Comparison of ENCODE assay signal across 18 cellular contexts in the genomic region with DNA sequence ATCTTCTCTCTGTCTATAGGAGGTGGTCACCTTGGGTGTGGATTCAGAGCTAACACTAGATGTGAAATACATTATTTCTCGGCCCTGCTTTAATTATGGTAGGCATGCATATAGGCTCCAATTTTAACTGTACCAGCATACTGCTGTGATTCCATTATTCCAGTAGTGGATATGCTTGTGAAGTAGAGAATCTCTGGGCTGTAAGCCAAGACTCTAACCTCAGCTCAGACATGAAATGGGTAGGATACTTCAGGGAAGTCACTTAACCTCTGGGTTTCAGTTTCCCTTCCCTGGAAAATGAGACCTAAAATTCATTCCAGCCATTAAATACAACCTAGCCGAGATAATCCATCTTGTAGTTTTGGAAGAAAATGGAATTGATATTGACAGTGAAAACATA. TPM values are rescaled to one million over a fixed set of nuclear protein-coding genes. Genes with fewer than 3 reads are reported as not detected.
A peak's percentile ranks its signal among the peaks of the same experiment; 100 is the strongest.
DNase-seq lines count a peak whose midpoint lies in the region; ATAC-seq and TF ChIP-seq lines count a peak whose summit lies in the region.
"Had no signal": no experiment of that assay in that cellular context is flagged by ENCODE, and none has a peak within 500 bp of the region (broad histone marks: within the 10 kb centered on the region; RNA-seq: fewer than 3 reads in every experiment).

No MANE protein-coding gene starts in this region.

- no peaks in the 10 kb centered on the region for H3K9me3 Mint-ChIP-seq in endothelial cell (ENCODE audit: unreplicated experiment)
- H3K9me3 Mint-ChIP-seq: central memory CD8-positive, alpha-beta T cell had no signal

- DNase-seq in AG10803 (ENCODE audit: low read depth) (peak; percentile 16), EL (peak; percentile 34), NCI-H2171 (lab: John Stamatoyannopoulos, UW) (peak; percentile 38), fibroblast of lung (ENCODE audit: low read depth in 2 of 2) (peak; percentile 18 to 75), endothelial cell (ENCODE audit: low spot score) (no peak)
- DNase-seq: activated CD8-positive, alpha-beta memory T cell treated with anti-CD3 and anti-CD28 coated beads, Interleukin-2, amount 50 U/mL, for 48 hours; activated naive CD4-positive, alpha-beta T cell treated with anti-CD3 and anti-CD28 coated beads, Interleukin-2, amount 50 U/mL, for 16 hours; stimulated activated naive CD4-positive, alpha-beta T cell; uterus had no signal

- H3K4me2 ChIP-seq in fibroblast of lung (ENCODE audit: extremely low read depth, insufficient read depth, low read length) = no peak overlapping the region
- H3K4me2 ChIP-seq: BLaER1 treated with 17β-estradiol and CSF1 and Interleukin-3, amounts not matched to agents 10 nM and 100 nM had no signal

- H3K79me2 ChIP-seq in fibroblast of lung (ENCODE audit: control insufficient read depth, insufficient read depth, low read length) = no peaks in the 10 kb centered on the region

- TF ChIP-seq CTCF in AG10803 (conservative IDR thresholded peaks at IDR 0.05; ENCODE audit: low read length) (no peak), fibroblast of lung (conservative IDR thresholded peaks at IDR 0.05 in 1 of 2, IDR thresholded peaks at IDR 0.05 in 1 of 2; ENCODE audit: low read depth in 1 of 2, low read length in 2 of 2) (no peak), endothelial cell (IDR thresholded peaks at IDR 0.05; ENCODE audit: unreplicated experiment) (no peak)

- no peak overlapping the region for H3K27ac ChIP-seq in fibroblast of lung (ENCODE audit: insufficient read depth, low read length)
- H3K27ac ChIP-seq: BLaER1 treated with 17β-estradiol and CSF1 and Interleukin-3, amounts not matched to agents 10 nM and 100 nM; uterus had no signal

- H3K4me3 Mint-ChIP-seq in endothelial cell (ENCODE audit: unreplicated experiment) = no peak overlapping the region
- H3K4me3 Mint-ChIP-seq: central memory CD8-positive, alpha-beta T cell had no signal

- H3K27ac Mint-ChIP-seq in endothelial cell (ENCODE audit: unreplicated experiment) = no peak overlapping the region

- no peaks in the 10 kb centered on the region for H3K4me1 ChIP-seq in fibroblast of lung (ENCODE audit: control insufficient read depth, extremely low read depth, insufficient read depth, low read length)
- H3K4me1 ChIP-seq: BLaER1 treated with 17β-estradiol and CSF1 and Interleukin-3, amounts not matched to agents 10 nM and 100 nM; uterus had no signal

- no peaks in the 10 kb centered on the region for H3K36me3 ChIP-seq in fibroblast of lung (ENCODE audit: control insufficient read depth, insufficient read depth, low read length)
- H3K36me3 ChIP-seq: BLaER1 treated with 17β-estradiol and CSF1 and Interleukin-3, amounts not matched to agents 10 nM and 100 nM; uterus had no signal

- peaks cover 6% of the 10 kb centered on the region for H3K4me1 Mint-ChIP-seq in endothelial cell (ENCODE audit: unreplicated experiment)
- H3K4me1 Mint-ChIP-seq: central memory CD8-positive, alpha-beta T cell had no signal

- H2AFZ ChIP-seq in fibroblast of lung (ENCODE audit: low read length) = no peak overlapping the region

- ATAC-seq in HG02571 (IDR thresholded peaks at IDR 0.05; ENCODE audit: unreplicated experiment) (no peak), GM18861 (IDR thresholded peaks at IDR 0.05; ENCODE audit: unreplicated experiment) (no peak), GM18907 (IDR thresholded peaks at IDR 0.05; ENCODE audit: unreplicated experiment) (no peak)
- ATAC-seq: HepG2, left lobe of liver had no signal

- H4K20me1 ChIP-seq in fibroblast of lung (ENCODE audit: control insufficient read depth, extremely low read depth, insufficient read depth, low read length) = no peaks in the 10 kb centered on the region
- H4K20me1 ChIP-seq: BLaER1 treated with 17β-estradiol and CSF1 and Interleukin-3, amounts not matched to agents 10 nM and 100 nM had no signal

- H3K27me3 Mint-ChIP-seq in endothelial cell (ENCODE audit: unreplicated experiment) = peaks cover 4% of the 10 kb centered on the region

- H3K36me3 Mint-ChIP-seq in endothelial cell (ENCODE audit: low read depth, unreplicated experiment) = peaks cover 9% of the 10 kb centered on the region

- no peak overlapping the region for H3K4me3 ChIP-seq in AG10803 (ENCODE audit: low read length)
- H3K4me3 ChIP-seq in fibroblast of lung (replicated peaks in 1 of 4; ENCODE audit: control extremely low read depth in 1 of 4, insufficient read depth in 1 of 4, low read depth in 3 of 4, low read length in 4 of 4) = no peak overlapping the region
- H3K4me3 ChIP-seq: BLaER1 treated with 17β-estradiol and CSF1 and Interleukin-3, amounts not matched to agents 10 nM and 100 nM; uterus had no signal

- no peak overlapping the region for H3K9ac ChIP-seq in fibroblast of lung (ENCODE audit: insufficient read depth, low read length)
- H3K9ac ChIP-seq: BLaER1 treated with 17β-estradiol and CSF1 and Interleukin-3, amounts not matched to agents 10 nM and 100 nM had no signal

- H3K27me3 ChIP-seq in fibroblast of lung (ENCODE audit: control insufficient read depth, insufficient read depth, low read length) = no peaks in the 10 kb centered on the region
- H3K27me3 ChIP-seq: BLaER1 treated with 17β-estradiol and CSF1 and Interleukin-3, amounts not matched to agents 10 nM and 100 nM; uterus had no signal

- no peaks in the 10 kb centered on the region for H3K9me3 ChIP-seq in fibroblast of lung (ENCODE audit: control insufficient read depth, insufficient read depth, low read depth, low read length)
- H3K9me3 ChIP-seq: uterus had no signal

RNA-seq across cellular contexts. Expression of gene TRIL, which starts 59.5 kb away (rescaled TPM):
- 0.17 and 0.77 TPM in 2 replicates for total RNA-seq in fibroblast of lung
- polyA plus RNA-seq in fibroblast of lung = 0.10 and 0.14 TPM in 2 replicates
- polyA plus RNA-seq in fibroblast of lung (2012) = 0.15 and 0.23 TPM in 2 replicates
- 0.07 TPM in 1 of 2 replicates, not detected in the other for polyA minus RNA-seq in fibroblast of lung (ENCODE audit: low replicate concordance)
- total RNA-seq in endothelial cell (ENCODE audit: unreplicated experiment) = 0.23 TPM
- total RNA-seq: G401, OCI-LY7 had no signal
